ENCODE assay signal across 11 cellular contexts in the genomic region with DNA sequence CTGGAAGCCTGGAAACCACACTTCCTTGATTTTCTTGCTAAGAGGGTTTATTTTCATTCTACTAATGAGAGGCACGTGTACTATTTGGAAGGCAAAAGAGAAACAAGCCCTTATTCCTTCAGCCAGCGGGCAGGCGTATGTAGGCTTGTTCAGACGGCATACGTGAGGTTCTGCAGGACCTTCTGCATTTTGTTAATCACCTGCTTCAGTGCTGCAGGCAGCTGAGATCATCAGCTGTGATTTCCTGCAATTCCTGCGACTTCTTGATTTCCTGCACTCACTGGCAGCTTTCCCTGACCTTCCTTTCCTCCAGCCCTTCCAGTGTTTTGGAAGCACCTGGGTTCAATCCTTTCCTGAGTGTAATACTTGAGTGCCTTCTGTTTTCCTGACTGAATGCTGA.
"Had no signal": no experiment of that assay in that cellular context is flagged by ENCODE, and none has a peak within 500 bp of the region (broad histone marks: within the 10 kb centered on the region; RNA-seq: fewer than 3 reads in every experiment).

No MANE protein-coding gene starts in this region.

- H3K27me3 ChIP-seq: esophagus muscularis mucosa, thyroid gland had no signal

- H3K4me1 ChIP-seq: esophagus muscularis mucosa, thyroid gland had no signal

- H3K27ac ChIP-seq: esophagus muscularis mucosa, thyroid gland had no signal

- H3K9me3 ChIP-seq: esophagus muscularis mucosa, thyroid gland had no signal

- H3K36me3 ChIP-seq: thyroid gland had no signal

- H3K4me3 ChIP-seq: esophagus muscularis mucosa, thyroid gland had no signal

- ATAC-seq: left colon had no signal

- DNase-seq: activated CD4-positive, alpha-beta memory T cell treated with anti-CD3 and anti-CD28 coated beads, Interleukin-2, amount 10 ng/mL, durations not matched to agents 7 days and 5 days; activated CD4-positive, alpha-beta T cell treated with anti-CD3 and anti-CD28 coated beads for 1 hour; activated gamma-delta T cell; activated T-cell treated with anti-CD3 and anti-CD28 coated beads, Interleukin-2, amount 50 U/mL, for 48 hours; amygdala; cerebellar nuclear complex; glutamatergic neuron; left colon; SW 1271; thyroid gland had no signal
